11 cellular contexts compared by ENCODE assay signal in the genomic region with DNA sequence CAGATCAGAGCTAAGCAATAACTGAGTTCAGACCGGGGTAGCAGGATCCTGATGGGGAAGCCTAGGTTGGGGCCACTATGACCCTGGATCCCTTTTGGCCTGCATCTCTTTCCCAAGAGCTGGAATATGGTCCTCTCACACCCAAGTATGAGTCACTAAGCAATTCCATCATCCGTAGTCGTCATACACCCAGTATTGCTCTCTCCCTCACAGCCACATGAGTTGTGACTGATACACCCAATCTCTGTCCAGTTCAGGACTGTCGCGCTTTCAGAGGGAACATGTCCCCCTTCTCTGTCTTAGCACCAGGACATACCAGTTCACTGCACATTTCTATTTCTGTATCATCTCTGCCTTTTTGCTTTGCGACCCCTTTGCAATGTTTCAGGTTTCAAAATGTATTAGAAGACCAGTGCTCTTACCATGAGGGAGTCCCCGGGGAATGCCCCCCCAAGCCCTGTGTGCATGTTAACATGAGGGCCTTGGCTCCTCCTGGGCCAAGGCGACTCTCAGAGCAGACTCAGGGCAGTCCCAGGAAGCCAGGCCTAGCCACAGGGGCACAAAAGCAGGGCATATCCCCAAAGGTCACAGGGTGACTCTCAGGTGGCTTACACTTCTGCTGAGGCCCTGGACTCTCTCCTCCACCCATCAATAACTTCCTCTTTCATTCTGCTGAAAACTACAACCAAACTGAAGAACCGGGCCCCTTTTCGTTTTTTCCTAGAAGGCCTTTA.
A peak's percentile ranks its signal among the peaks of the same experiment; 100 is the strongest.
DNase-seq lines count a peak whose midpoint lies in the region; ATAC-seq and TF ChIP-seq lines count a peak whose summit lies in the region.
"Had no signal": no experiment of that assay in that cellular context is flagged by ENCODE, and none has a peak within 500 bp of the region (broad histone marks: within the 10 kb centered on the region; RNA-seq: fewer than 3 reads in every experiment).

No MANE protein-coding gene starts in this region.

- H3K4me3 Mint-ChIP-seq in activated CD4-positive, alpha-beta T cell treated with anti-CD3 and anti-CD28 coated beads, Interleukin-2, amount 10 ng/mL, durations not matched to agents 24 days and 14 days: peak overlapping the region; percentile 41
- H3K4me3 Mint-ChIP-seq in activated naive CD8-positive, alpha-beta T cell: no peak overlapping the region
- H3K4me3 Mint-ChIP-seq in mesothelial cell of epicardium (no peak overlapping the region), chondrocyte (ENCODE audit: unreplicated experiment) (no peak overlapping the region)

- intact Hi-C loops in activated CD4-positive, alpha-beta T cell treated with anti-CD3 and anti-CD28 coated beads, Interleukin-2, amount 10 ng/mL, durations not matched to agents 24 days and 14 days (cut with micrococcal nuclease): no loop called here
- intact Hi-C loops in posterior cingulate gyrus (cut with DNase I): no loop called here

- peaks cover 11% of the 10 kb centered on the region for H3K36me3 Mint-ChIP-seq in activated CD4-positive, alpha-beta T cell treated with anti-CD3 and anti-CD28 coated beads, Interleukin-2, amount 10 ng/mL, durations not matched to agents 24 days and 14 days (ENCODE audit: low read depth)
- peaks cover 2% of the 10 kb centered on the region for H3K36me3 Mint-ChIP-seq in activated naive CD8-positive, alpha-beta T cell
- peaks cover 13% of the 10 kb centered on the region for H3K36me3 Mint-ChIP-seq in mesothelial cell of epicardium
- no peaks in the 10 kb centered on the region for H3K36me3 Mint-ChIP-seq in chondrocyte (ENCODE audit: low read depth)

- ATAC-seq in HG02852 (IDR thresholded peaks at IDR 0.05; ENCODE audit: unreplicated experiment): peak; percentile 44
- ATAC-seq: Right ventricle myocardium inferior had no signal

- TF ChIP-seq CTCF in mesothelial cell of epicardium (IDR thresholded peaks at IDR 0.05; ENCODE audit: unreplicated experiment) (no peak), chondrocyte (IDR thresholded peaks at IDR 0.05) (no peak)

- H3K27me3 Mint-ChIP-seq in activated CD4-positive, alpha-beta T cell treated with anti-CD3 and anti-CD28 coated beads, Interleukin-2, amount 10 ng/mL, durations not matched to agents 24 days and 14 days: no peaks in the 10 kb centered on the region
- H3K27me3 Mint-ChIP-seq in activated naive CD8-positive, alpha-beta T cell: no peaks in the 10 kb centered on the region
- H3K27me3 Mint-ChIP-seq in mesothelial cell of epicardium (ENCODE audit: low read depth): no peaks in the 10 kb centered on the region
- H3K27me3 Mint-ChIP-seq in chondrocyte (ENCODE audit: low read depth): no peaks in the 10 kb centered on the region

- H3K4me1 Mint-ChIP-seq in activated CD4-positive, alpha-beta T cell treated with anti-CD3 and anti-CD28 coated beads, Interleukin-2, amount 10 ng/mL, durations not matched to agents 24 days and 14 days: peaks cover 42% of the 10 kb centered on the region
- H3K4me1 Mint-ChIP-seq in activated naive CD8-positive, alpha-beta T cell (ENCODE audit: low read depth): peaks cover 39% of the 10 kb centered on the region
- H3K4me1 Mint-ChIP-seq in mesothelial cell of epicardium (peaks cover 11% of the 10 kb centered on the region), chondrocyte (ENCODE audit: low read depth) (no peaks in the 10 kb centered on the region)

- H3K9me3 Mint-ChIP-seq in activated CD4-positive, alpha-beta T cell treated with anti-CD3 and anti-CD28 coated beads, Interleukin-2, amount 10 ng/mL, durations not matched to agents 24 days and 14 days: peaks cover 16% of the 10 kb centered on the region
- H3K9me3 Mint-ChIP-seq in activated naive CD8-positive, alpha-beta T cell (ENCODE audit: low read depth): no peaks in the 10 kb centered on the region
- H3K9me3 Mint-ChIP-seq in mesothelial cell of epicardium (no peaks in the 10 kb centered on the region), chondrocyte (ENCODE audit: low read depth) (no peaks in the 10 kb centered on the region)

- peak overlapping the region; percentile 86 for H3K27ac Mint-ChIP-seq in activated CD4-positive, alpha-beta T cell treated with anti-CD3 and anti-CD28 coated beads, Interleukin-2, amount 10 ng/mL, durations not matched to agents 24 days and 14 days
- peak overlapping the region; percentile 76 for H3K27ac Mint-ChIP-seq in activated naive CD8-positive, alpha-beta T cell
- H3K27ac Mint-ChIP-seq in mesothelial cell of epicardium: no peak overlapping the region
- no peak overlapping the region for H3K27ac Mint-ChIP-seq in chondrocyte (ENCODE audit: unreplicated experiment)

- DNase-seq in activated CD4-positive, alpha-beta T cell treated with anti-CD3 and anti-CD28 coated beads, Interleukin-2, amount 10 ng/mL, durations not matched to agents 24 days and 14 days: no peak
- DNase-seq in activated CD4-positive, alpha-beta T cell treated with anti-CD3 and anti-CD28 coated beads, Interleukin-2, amount 50 U/mL, for 4 hours: no peak
- DNase-seq in renal cortical epithelial cell (ENCODE audit: low read depth) (peak; percentile 6), posterior cingulate gyrus (no peak), mesothelial cell of epicardium (ENCODE audit: low spot score in 2 of 2, unreplicated experiment in 2 of 2) (no peak), chondrocyte (ENCODE audit: low spot score) (no peak)
- DNase-seq: NCI-H1436 treated with DMSO at 0.1 percent for 48 hours, upper lobe of left lung had no signal

Comparison
In these comparisons a context has a peak if more than half of its experiments do, and no peak if none do; other contexts are left out.
1. H3K27ac Mint-ChIP-seq: peak in activated CD4-positive, alpha-beta T cell treated with anti-CD3 and anti-CD28 coated beads, Interleukin-2, amount 10 ng/mL, durations not matched to agents 24 days and 14 days (single experiment) and activated naive CD8-positive, alpha-beta T cell (single experiment); none in mesothelial cell of epicardium (single experiment) and chondrocyte (single experiment).